In the genomic region with DNA sequence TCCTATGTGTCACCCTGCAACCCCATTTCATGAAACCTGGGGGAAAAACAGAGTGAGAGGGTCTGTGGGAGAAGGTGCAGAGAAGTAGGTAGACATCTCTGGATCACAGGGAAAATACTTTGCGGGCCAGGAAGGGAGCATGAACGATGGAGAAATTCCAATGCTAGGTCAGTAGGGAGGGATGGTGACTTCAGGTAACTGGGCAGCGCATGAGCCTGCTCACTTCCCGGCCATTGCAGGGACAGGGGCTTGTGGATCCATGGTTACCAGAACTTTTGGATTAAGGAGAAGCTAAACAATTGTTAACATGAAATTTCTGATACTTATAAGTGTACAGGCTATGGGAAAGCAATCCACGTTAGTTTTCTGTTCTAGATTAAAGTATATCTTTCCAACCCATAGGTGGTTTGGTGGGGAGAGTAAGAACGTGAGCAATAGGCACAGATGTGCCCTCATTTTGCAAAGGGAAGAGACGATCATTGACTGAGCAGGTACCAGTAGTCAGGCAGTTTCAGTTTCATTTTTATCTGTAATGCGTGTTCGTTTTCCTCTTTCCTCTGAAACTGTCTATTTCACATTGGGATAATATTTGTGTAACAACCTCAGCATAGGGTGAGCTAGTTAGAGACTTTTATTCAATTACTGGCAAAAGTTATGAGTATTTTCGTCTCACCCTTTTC, we compare ENCODE assay signal across 8 cellular contexts.
DNase-seq lines count a peak whose midpoint lies in the region; ATAC-seq and TF ChIP-seq lines count a peak whose summit lies in the region.

No MANE protein-coding gene starts in this region.

- intact Hi-C loops in sciatic nerve (cut with DNase I), result no loop called here

- H3K27me3 Mint-ChIP-seq in T-helper 2 cell treated with Interferon-gamma antibody and Interleukin-4, amounts not matched to agents 5 μg/mL and 100 μg/mL, for 36 hours (ENCODE audit: low read depth), result peaks cover 6% of the 10 kb centered on the region
- no peaks in the 10 kb centered on the region for H3K27me3 Mint-ChIP-seq in endothelial cell (ENCODE audit: unreplicated experiment)

- H3K27ac ChIP-seq in rectal smooth muscle tissue (ENCODE audit: low read depth, low read length), result no peak overlapping the region

- no peak for TF ChIP-seq CTCF in endothelial cell (IDR thresholded peaks at IDR 0.05; ENCODE audit: unreplicated experiment)

- DNase-seq in NOMO-1 treated with DMSO at 0.1 percent for 48 hours (lab: John Stamatoyannopoulos, UW; ENCODE audit: unreplicated experiment) (peak; percentile 38), NOMO-1 treated with dmso at 0.1 percent for 144 hours (lab: John Stamatoyannopoulos, UW; ENCODE audit: unreplicated experiment) (no peak), NCI-H187 treated with DMSO at 0.1 percent for 48 hours (lab: John Stamatoyannopoulos, UW) (no peak), endothelial cell (ENCODE audit: low spot score) (no peak), sciatic nerve (ENCODE audit: low spot score) (no peak)
- no peak for DNase-seq in T-helper 2 cell treated with Interferon-gamma antibody and Interleukin-4, amounts not matched to agents 5 μg/mL and 100 μg/mL, for 36 hours (ENCODE audit: low spot score)

- no peaks in the 10 kb centered on the region for H3K27me3 ChIP-seq in rectal smooth muscle tissue (ENCODE audit: control insufficient read depth, insufficient read depth, low read length)

- H3K4me1 Mint-ChIP-seq in T-helper 2 cell treated with Interferon-gamma antibody and Interleukin-4, amounts not matched to agents 5 μg/mL and 100 μg/mL, for 36 hours (ENCODE audit: low read depth), result peaks cover 13% of the 10 kb centered on the region
- peaks cover 18% of the 10 kb centered on the region for H3K4me1 Mint-ChIP-seq in endothelial cell (ENCODE audit: unreplicated experiment)

- H3K4me3 Mint-ChIP-seq in T-helper 2 cell treated with Interferon-gamma antibody and Interleukin-4, amounts not matched to agents 5 μg/mL and 100 μg/mL, for 36 hours, result peak overlapping the region; percentile 79
- no peak overlapping the region for H3K4me3 Mint-ChIP-seq in endothelial cell (ENCODE audit: unreplicated experiment)

- H3K27ac Mint-ChIP-seq in T-helper 2 cell treated with Interferon-gamma antibody and Interleukin-4, amounts not matched to agents 5 μg/mL and 100 μg/mL, for 36 hours, result peak overlapping the region; percentile 72
- H3K27ac Mint-ChIP-seq in endothelial cell (ENCODE audit: unreplicated experiment), result no peak overlapping the region

- H3K9ac ChIP-seq in rectal smooth muscle tissue (ENCODE audit: low read length), result no peak overlapping the region

- ATAC-seq in HG02970 (IDR thresholded peaks at IDR 0.05; ENCODE audit: low FRiP score, unreplicated experiment), result peak; percentile 62
- no peak for ATAC-seq in sciatic nerve

- H3K36me3 Mint-ChIP-seq in T-helper 2 cell treated with Interferon-gamma antibody and Interleukin-4, amounts not matched to agents 5 μg/mL and 100 μg/mL, for 36 hours (ENCODE audit: low read depth), result no peaks in the 10 kb centered on the region
- no peaks in the 10 kb centered on the region for H3K36me3 Mint-ChIP-seq in endothelial cell (ENCODE audit: low read depth, unreplicated experiment)

- H3K4me1 ChIP-seq in rectal smooth muscle tissue (ENCODE audit: control insufficient read depth, insufficient read depth, low read length), result no peaks in the 10 kb centered on the region

- H3K36me3 ChIP-seq in rectal smooth muscle tissue (ENCODE audit: control insufficient read depth, insufficient read depth, low read length), result no peaks in the 10 kb centered on the region

- peak overlapping the region; percentile 10 for H3K4me3 ChIP-seq in rectal smooth muscle tissue (ENCODE audit: low read length)

- no peaks in the 10 kb centered on the region for H3K9me3 Mint-ChIP-seq in T-helper 2 cell treated with Interferon-gamma antibody and Interleukin-4, amounts not matched to agents 5 μg/mL and 100 μg/mL, for 36 hours
- H3K9me3 Mint-ChIP-seq in endothelial cell (ENCODE audit: unreplicated experiment), result no peaks in the 10 kb centered on the region
